Comparison of ENCODE assay signal across 9 cellular contexts in the genomic region with DNA sequence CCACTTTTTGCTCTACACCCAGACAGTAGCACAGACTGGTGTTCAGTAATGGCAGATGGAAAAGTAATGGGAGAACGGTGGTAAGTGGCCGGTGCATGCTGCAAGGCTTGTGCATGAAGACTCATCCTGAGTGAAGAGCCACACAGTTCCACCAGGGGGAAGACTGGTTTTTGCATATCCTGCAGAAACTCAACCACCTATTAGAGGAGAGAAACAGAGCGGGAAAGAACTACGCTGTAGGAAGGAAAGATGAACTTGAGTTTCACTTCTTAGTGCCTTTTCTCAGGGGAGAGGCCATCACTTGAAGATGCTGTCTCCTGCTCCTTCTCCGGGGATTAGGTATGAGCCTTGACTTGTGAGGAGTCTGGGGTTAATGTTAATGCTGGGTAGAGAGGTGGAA. TPM values are rescaled to one million over a fixed set of nuclear protein-coding genes. Genes with fewer than 3 reads are reported as not detected.
DNase-seq lines count a peak whose midpoint lies in the region; ATAC-seq and TF ChIP-seq lines count a peak whose summit lies in the region.
"Had no signal": no experiment of that assay in that cellular context is flagged by ENCODE, and none has a peak within 500 bp of the region (broad histone marks: within the 10 kb centered on the region; RNA-seq: fewer than 3 reads in every experiment).

No MANE protein-coding gene starts in this region.

- DNase-seq in NCI-H524 (lab: John Stamatoyannopoulos, UW) (peak; percentile 23 to 64), NCI-H524 treated with DMSO at 0.1 percent for 48 hours (lab: John Stamatoyannopoulos, UW) (no peak), NCI-H1930 (lab: John Stamatoyannopoulos, UW) (peak; percentile 15 to 51), dermis microvascular lymphatic vessel endothelial cell (ENCODE audit: low read depth in 2 of 2) (peak; percentile 6 to 34), progenitor cell of endocrine pancreas (ENCODE audit: low spot score, unreplicated experiment) (no peak), MG63 (no peak)
- DNase-seq: CD8-positive, alpha-beta memory T cell had no signal

- no peaks in the 10 kb centered on the region for H3K36me3 Mint-ChIP-seq in progenitor cell of endocrine pancreas (ENCODE audit: insufficient read depth)

- H3K27me3 ChIP-seq in MG63: no peaks in the 10 kb centered on the region

- peak; percentile 29 for TF ChIP-seq CTCF in progenitor cell of endocrine pancreas (IDR thresholded peaks at IDR 0.05; ENCODE audit: unreplicated experiment)

- no peaks in the 10 kb centered on the region for H3K36me3 ChIP-seq in MG63

- no peaks in the 10 kb centered on the region for H3K4me1 Mint-ChIP-seq in progenitor cell of endocrine pancreas (ENCODE audit: low read depth)
- H3K4me1 Mint-ChIP-seq: CD8-positive, alpha-beta memory T cell had no signal

- ATAC-seq in GM21390 (IDR thresholded peaks at IDR 0.05; ENCODE audit: unreplicated experiment): no peak
- ATAC-seq in GM21737 (IDR thresholded peaks at IDR 0.05; ENCODE audit: unreplicated experiment): no peak

- no peaks in the 10 kb centered on the region for H3K9me3 ChIP-seq in MG63

- H3K27ac Mint-ChIP-seq in progenitor cell of endocrine pancreas: no peak overlapping the region

- H3K9me3 Mint-ChIP-seq in progenitor cell of endocrine pancreas (ENCODE audit: low read depth): peaks cover 3% of the 10 kb centered on the region
- H3K9me3 Mint-ChIP-seq: CD8-positive, alpha-beta memory T cell had no signal

- no peak overlapping the region for H3K4me3 ChIP-seq in MG63

- H3K27me3 Mint-ChIP-seq in progenitor cell of endocrine pancreas: no peaks in the 10 kb centered on the region

- H3K4me3 Mint-ChIP-seq in progenitor cell of endocrine pancreas (ENCODE audit: low read depth): no peak overlapping the region
- H3K4me3 Mint-ChIP-seq: CD8-positive, alpha-beta memory T cell had no signal

RNA-seq across cellular contexts. Expression of gene PRSS3, which starts 9.4 kb away (rescaled TPM):
- total RNA-seq in dermis microvascular lymphatic vessel endothelial cell: 12.8 and 15.3 TPM in 2 replicates
- not detected in 2 replicates for total RNA-seq in progenitor cell of endocrine pancreas
- not detected in 2 replicates for total RNA-seq in MG63 (2014; rRNA removed; shearing (Covaris generic); ENCODE audit: low replicate concordance)

RNA-seq across cellular contexts. Expression of gene UBE2R2, which starts 31.0 kb away (rescaled TPM):
- 15.7 and 23.1 TPM in 2 replicates for total RNA-seq in dermis microvascular lymphatic vessel endothelial cell
- 72.0 and 72.8 TPM in 2 replicates for total RNA-seq in progenitor cell of endocrine pancreas
- total RNA-seq in MG63 (2014; rRNA removed; shearing (Covaris generic); ENCODE audit: low replicate concordance): 15.1 and 16.5 TPM in 2 replicates

Comparison
In these comparisons a context has a peak if more than half of its experiments do, and no peak if none do; other contexts are left out.
1. DNase-seq: peak in NCI-H524 (2 of 2), NCI-H1930 (2 of 2) and dermis microvascular lymphatic vessel endothelial cell (2 of 2); none in NCI-H524 treated with DMSO at 0.1 percent for 48 hours (single experiment), progenitor cell of endocrine pancreas (single experiment) and MG63 (single experiment).
2. RNA of gene PRSS3, which starts 9.4 kb away (total RNA-seq): 12.8 to 15.3 TPM in dermis microvascular lymphatic vessel endothelial cell; not detected in progenitor cell of endocrine pancreas and not detected in MG63; every median in the first group is over 10 times any median in the second.